17 cellular contexts compared by ENCODE assay signal in genomic region chr15:81235276-81235675, GRCh38. TPM values are rescaled to one million over a fixed set of nuclear protein-coding genes. Genes with fewer than 3 reads are reported as not detected.
"Had no signal": no experiment of that assay in that cellular context is flagged by ENCODE, and none has a peak within 500 bp of the region (broad histone marks: within the 10 kb centered on the region; RNA-seq: fewer than 3 reads in every experiment).

No MANE protein-coding gene starts in this region.

- H3K9me3 ChIP-seq: gastrocnemius medialis, mucosa of descending colon, prostate gland, SK-N-SH had no signal

- H3K27ac Mint-ChIP-seq: activated naive CD4-positive, alpha-beta T cell treated with anti-CD3 and anti-CD28 coated beads for 36 hours; activated naive CD8-positive, alpha-beta T cell treated with anti-CD3 and anti-CD28 coated beads, Interleukin-2, amount 50 U/mL, for 24 hours; activated T-helper 17 cell treated with anti-CD3 and anti-CD28 coated beads, Interleukin-2, amount 50 U/mL, for 72 hours; endodermal cell; natural killer cell treated with Interleukin-12 subunit alpha and Interleukin-12 subunit beta and Interleukin-15 and Interleukin-18, amount 100 ng/mL, for 72 hours; stimulated activated effector memory CD8-positive, alpha-beta T cell treated with anti-CD3 and anti-CD28 coated beads, Interleukin-12 subunit alpha, Interleukin-12 subunit beta, amount 100 ng/mL, for 72 hours; T-cell had no signal

- H3K9me3 Mint-ChIP-seq: activated naive CD4-positive, alpha-beta T cell treated with anti-CD3 and anti-CD28 coated beads for 36 hours; endodermal cell; natural killer cell treated with Interleukin-12 subunit alpha and Interleukin-12 subunit beta and Interleukin-15 and Interleukin-18, amount 100 ng/mL, for 72 hours; stimulated activated effector memory CD8-positive, alpha-beta T cell treated with anti-CD3 and anti-CD28 coated beads, Interleukin-12 subunit alpha, Interleukin-12 subunit beta, amount 100 ng/mL, for 72 hours had no signal

- H3K27ac ChIP-seq: prostate gland had no signal

- H3K36me3 Mint-ChIP-seq: natural killer cell treated with Interleukin-12 subunit alpha and Interleukin-12 subunit beta and Interleukin-15 and Interleukin-18, amount 100 ng/mL, for 72 hours; stimulated activated effector memory CD8-positive, alpha-beta T cell treated with anti-CD3 and anti-CD28 coated beads, Interleukin-12 subunit alpha, Interleukin-12 subunit beta, amount 100 ng/mL, for 72 hours; T-cell had no signal

- H3K9ac ChIP-seq: SK-N-SH had no signal

- H3K4me1 Mint-ChIP-seq: activated T-helper 17 cell treated with anti-CD3 and anti-CD28 coated beads, Interleukin-2, amount 50 U/mL, for 72 hours; stimulated activated effector memory CD8-positive, alpha-beta T cell treated with anti-CD3 and anti-CD28 coated beads, Interleukin-12 subunit alpha, Interleukin-12 subunit beta, amount 100 ng/mL, for 72 hours; T-cell had no signal

- H3K27me3 Mint-ChIP-seq: activated naive CD8-positive, alpha-beta T cell treated with anti-CD3 and anti-CD28 coated beads, Interleukin-2, amount 50 U/mL, for 24 hours; activated T-helper 17 cell treated with anti-CD3 and anti-CD28 coated beads, Interleukin-2, amount 50 U/mL, for 72 hours; T-cell had no signal

- H3K36me3 ChIP-seq: gastrocnemius medialis, heart right ventricle, prostate gland, tibial nerve had no signal

- H3K4me1 ChIP-seq: prostate gland had no signal

- H3K4me3 Mint-ChIP-seq: activated naive CD4-positive, alpha-beta T cell treated with anti-CD3 and anti-CD28 coated beads for 36 hours; activated naive CD8-positive, alpha-beta T cell treated with anti-CD3 and anti-CD28 coated beads, Interleukin-2, amount 50 U/mL, for 24 hours; activated T-helper 17 cell treated with anti-CD3 and anti-CD28 coated beads, Interleukin-2, amount 50 U/mL, for 72 hours; endodermal cell; natural killer cell treated with Interleukin-12 subunit alpha and Interleukin-12 subunit beta and Interleukin-15 and Interleukin-18, amount 100 ng/mL, for 72 hours; stimulated activated effector memory CD8-positive, alpha-beta T cell treated with anti-CD3 and anti-CD28 coated beads, Interleukin-12 subunit alpha, Interleukin-12 subunit beta, amount 100 ng/mL, for 72 hours; T-cell had no signal

- H3K27me3 ChIP-seq: gastrocnemius medialis, heart right ventricle, tibial nerve had no signal

- DNase-seq: activated CD4-positive, CD25-positive, alpha-beta regulatory T cell treated with anti-CD3 and anti-CD28 coated beads, Interleukin-2, amount 50 U/mL, for 72 hours; activated naive CD4-positive, alpha-beta T cell treated with anti-CD3 and anti-CD28 coated beads for 36 hours; aorta; endodermal cell; gastrocnemius medialis; heart right ventricle; left cardiac atrium; mucosa of descending colon; SK-N-SH; stimulated activated CD4-positive, alpha-beta T cell treated with anti-CD3 and anti-CD28 coated beads, Interleukin-1b, Interleukin-23, amount 100 ng/mL, for 48 hours; T-cell had no signal

- H3K4me3 ChIP-seq: gastrocnemius medialis, heart right ventricle, mucosa of descending colon, prostate gland, tibial nerve had no signal

- H3K4me2 ChIP-seq: SK-N-SH had no signal

- ATAC-seq: gastrocnemius medialis, mucosa of descending colon, T-cell had no signal

RNA-seq across cellular contexts. Expression of gene IL16, which starts 38.6 kb away (rescaled TPM):
- polyA plus RNA-seq: SK-N-SH had no signal
